Comparison of ENCODE assay signal across 9 cellular contexts in the genomic region with DNA sequence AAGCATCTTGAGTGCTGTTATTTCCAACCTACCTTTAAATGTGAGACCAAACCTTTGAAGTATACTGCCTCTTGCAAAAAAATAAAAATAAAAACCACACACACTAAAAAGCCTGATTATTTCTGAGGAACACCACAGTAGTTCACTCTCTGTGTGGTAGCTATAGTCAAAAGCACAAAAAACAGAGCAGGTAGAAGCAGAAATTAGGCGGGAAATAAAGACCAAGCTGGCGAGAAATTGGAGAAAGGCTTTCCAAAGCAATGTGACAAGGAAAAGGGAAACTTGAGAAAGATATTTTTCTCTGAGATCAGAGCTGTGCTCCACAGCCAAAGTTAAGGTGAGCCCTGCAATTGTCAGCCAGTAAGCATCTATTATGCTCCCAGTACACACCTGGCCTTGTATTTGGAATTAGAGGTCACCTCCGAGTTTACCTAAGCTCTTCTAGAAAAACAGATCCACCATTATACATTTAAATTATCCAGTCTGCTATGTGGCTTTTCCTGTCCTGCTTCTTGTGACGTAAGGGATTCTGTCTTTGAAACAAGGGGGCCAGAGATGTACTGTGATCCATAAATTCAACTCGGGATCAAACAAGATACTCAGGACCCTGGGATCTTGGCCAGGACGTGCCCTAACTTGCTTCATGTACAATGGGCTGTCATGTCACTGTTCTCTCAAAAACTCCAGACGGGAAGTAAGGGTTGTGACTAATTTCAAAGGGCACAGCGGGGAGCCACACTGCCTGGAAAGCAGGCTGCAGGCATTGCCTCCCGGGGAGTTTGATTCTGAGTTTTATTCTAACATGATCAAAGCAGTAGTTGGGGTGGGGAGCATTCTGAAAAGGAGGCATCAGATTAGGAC. TPM values are rescaled to one million over a fixed set of nuclear protein-coding genes. Genes with fewer than 3 reads are reported as not detected.
DNase-seq lines count a peak whose midpoint lies in the region; ATAC-seq lines count a peak whose summit lies in the region.
"Had no signal": no experiment of that assay in that cellular context is flagged by ENCODE, and none has a peak within 500 bp of the region (broad histone marks: within the 10 kb centered on the region; RNA-seq: fewer than 3 reads in every experiment).

No MANE protein-coding gene starts in this region.

- H3K36me3 ChIP-seq in HUES48 (ENCODE audit: control insufficient read depth, insufficient read depth, low read length) = no peaks in the 10 kb centered on the region
- H3K36me3 ChIP-seq: cardiac muscle cell had no signal

- no peak overlapping the region for H3K27ac Mint-ChIP-seq in activated T-cell treated with anti-CD3 and anti-CD28 coated beads, Interleukin-2, amount 50 U/mL, for 72 hours
- H3K27ac Mint-ChIP-seq in T-helper 2 cell treated with Interferon-gamma antibody and Interleukin-4, amounts not matched to agents 5 μg/mL and 100 μg/mL, for 36 hours = no peak overlapping the region

- peaks cover 23% of the 10 kb centered on the region for H3K4me1 Mint-ChIP-seq in activated T-cell treated with anti-CD3 and anti-CD28 coated beads, Interleukin-2, amount 50 U/mL, for 72 hours (ENCODE audit: low read depth)
- H3K4me1 Mint-ChIP-seq in T-helper 2 cell treated with Interferon-gamma antibody and Interleukin-4, amounts not matched to agents 5 μg/mL and 100 μg/mL, for 36 hours (ENCODE audit: low read depth) = peaks cover 8% of the 10 kb centered on the region

- no peaks in the 10 kb centered on the region for H3K27me3 ChIP-seq in HUES48 (ENCODE audit: control insufficient read depth, insufficient read depth, low read length)

- H3K9me3 Mint-ChIP-seq in activated T-cell treated with anti-CD3 and anti-CD28 coated beads, Interleukin-2, amount 50 U/mL, for 72 hours = no peaks in the 10 kb centered on the region
- H3K9me3 Mint-ChIP-seq in T-helper 2 cell treated with Interferon-gamma antibody and Interleukin-4, amounts not matched to agents 5 μg/mL and 100 μg/mL, for 36 hours = no peaks in the 10 kb centered on the region

- ATAC-seq in activated T-cell treated with anti-CD3 and anti-CD28 coated beads, Interleukin-2, amount 50 U/mL, for 72 hours (replicated peaks in 1 of 2) = no peak

- no peak overlapping the region for H3K4me3 Mint-ChIP-seq in activated T-cell treated with anti-CD3 and anti-CD28 coated beads, Interleukin-2, amount 50 U/mL, for 72 hours
- H3K4me3 Mint-ChIP-seq in T-helper 2 cell treated with Interferon-gamma antibody and Interleukin-4, amounts not matched to agents 5 μg/mL and 100 μg/mL, for 36 hours = no peak overlapping the region

- no peaks in the 10 kb centered on the region for H3K9me3 ChIP-seq in HUES48 (ENCODE audit: control insufficient read depth, insufficient read depth, low read length)

- peak overlapping the region; percentile 12; the same call in 1 of the 2 replicates for H3K4me3 ChIP-seq in HUES48 (ENCODE audit: low read depth, low read length)
- no peak overlapping the region for H3K4me3 ChIP-seq in skin epidermis
- H3K4me3 ChIP-seq: cardiac muscle cell had no signal

- peak overlapping the region; percentile 51; the same call in 1 of the 2 replicates for H3K9ac ChIP-seq in HUES48 (ENCODE audit: low read depth, low read length)

- no peaks in the 10 kb centered on the region for H3K27me3 Mint-ChIP-seq in activated T-cell treated with anti-CD3 and anti-CD28 coated beads, Interleukin-2, amount 50 U/mL, for 72 hours (ENCODE audit: low read depth)
- peaks cover 42% of the 10 kb centered on the region for H3K27me3 Mint-ChIP-seq in T-helper 2 cell treated with Interferon-gamma antibody and Interleukin-4, amounts not matched to agents 5 μg/mL and 100 μg/mL, for 36 hours (ENCODE audit: low read depth)

- H3K36me3 Mint-ChIP-seq in activated T-cell treated with anti-CD3 and anti-CD28 coated beads, Interleukin-2, amount 50 U/mL, for 72 hours (ENCODE audit: insufficient read depth in 2 of 2) = no peaks in the 10 kb centered on the region
- no peaks in the 10 kb centered on the region for H3K36me3 Mint-ChIP-seq in T-helper 2 cell treated with Interferon-gamma antibody and Interleukin-4, amounts not matched to agents 5 μg/mL and 100 μg/mL, for 36 hours (ENCODE audit: low read depth)

- peaks cover 61% of the 10 kb centered on the region for H3K4me1 ChIP-seq in HUES48 (ENCODE audit: control insufficient read depth, insufficient read depth, low read length)

- H3K27ac ChIP-seq in HUES48 (ENCODE audit: low read depth, low read length) (peak overlapping the region; percentile 94), epithelial cell of prostate (peak overlapping the region; percentile 57), skin epidermis (peak overlapping the region in 14 of 21 experiments; percentile 2 to 75 (median 63))
- H3K27ac ChIP-seq: cardiac muscle cell had no signal

- DNase-seq in NCI-H748 (lab: John Stamatoyannopoulos, UW; ENCODE audit: unreplicated experiment) (peak; percentile 77), epithelial cell of prostate (ENCODE audit: low read depth, low spot score) (peak; percentile 66), KG1 (lab: John Stamatoyannopoulos, UW) (no peak), hepatic stellate cell (ENCODE audit: low spot score) (no peak)
- DNase-seq in activated T-cell treated with anti-CD3 and anti-CD28 coated beads, Interleukin-2, amount 50 U/mL, for 72 hours = no peak
- DNase-seq in T-helper 2 cell treated with Interferon-gamma antibody and Interleukin-4, amounts not matched to agents 5 μg/mL and 100 μg/mL, for 36 hours (ENCODE audit: low spot score) = no peak

RNA-seq across cellular contexts. Expression of gene RAB4A, which starts 39.8 kb away (rescaled TPM):
- 10 to 100 TPM; 31.7 to 32.3 TPM for total RNA-seq in activated T-cell treated with anti-CD3 and anti-CD28 coated beads, Interleukin-2, amount 50 U/mL, for 72 hours

Comparison
In these comparisons a context has a peak if more than half of its experiments do, and no peak if none do; other contexts are left out.
1. DNase-seq: peak in NCI-H748 (single experiment) and epithelial cell of prostate (single experiment); none in KG1 (single experiment), activated T-cell treated with anti-CD3 and anti-CD28 coated beads, Interleukin-2, amount 50 U/mL, for 72 hours (0 of 2), T-helper 2 cell treated with Interferon-gamma antibody and Interleukin-4, amounts not matched to agents 5 μg/mL and 100 μg/mL, for 36 hours (single experiment) and hepatic stellate cell (single experiment).
2. Peak in every context shown above with its lines, with median percentiles within 50 percentile points of each other: H3K27ac ChIP-seq.